8 cellular contexts compared by ENCODE assay signal in genomic region chr9:92292338-92293074, GRCh38. TPM values are rescaled to one million over a fixed set of nuclear protein-coding genes. Genes with fewer than 3 reads are reported as not detected.
DNase-seq lines count a peak whose midpoint lies in the region; ATAC-seq and TF ChIP-seq lines count a peak whose summit lies in the region.

No MANE protein-coding gene starts in this region.

- POLR2A ChIA-PET in activated CD4-positive, alpha-beta T cell treated with anti-CD3 and anti-CD28 coated beads, Interleukin-2, amount 10 ng/mL, durations not matched to agents 7 days and 5 days (lab: Charles Lee), result no interaction called here

- peak overlapping the region; percentile 94 for H3K4me3 Mint-ChIP-seq in activated CD4-positive, alpha-beta T cell treated with anti-CD3 and anti-CD28 coated beads, Interleukin-2, amount 10 ng/mL, durations not matched to agents 7 days and 5 days

- CTCF ChIA-PET in activated CD4-positive, alpha-beta T cell treated with anti-CD3 and anti-CD28 coated beads, Interleukin-2, amount 10 ng/mL, durations not matched to agents 7 days and 5 days (lab: Charles Lee), result no interaction called here

- no peaks in the 10 kb centered on the region for H3K27me3 Mint-ChIP-seq in activated CD4-positive, alpha-beta T cell treated with anti-CD3 and anti-CD28 coated beads, Interleukin-2, amount 10 ng/mL, durations not matched to agents 7 days and 5 days

- H3K4me1 ChIP-seq in foreskin keratinocyte, result peaks cover 16% of the 10 kb centered on the region

- ATAC-seq in foreskin keratinocyte, result peak; percentile 30
- no peak for ATAC-seq in GM18868 (IDR thresholded peaks at IDR 0.05; ENCODE audit: unreplicated experiment)
- no peak for ATAC-seq in GM18867 (IDR thresholded peaks at IDR 0.05; ENCODE audit: unreplicated experiment)

- peaks cover 71% of the 10 kb centered on the region for H3K4me1 Mint-ChIP-seq in activated CD4-positive, alpha-beta T cell treated with anti-CD3 and anti-CD28 coated beads, Interleukin-2, amount 10 ng/mL, durations not matched to agents 7 days and 5 days

- H3K27ac ChIP-seq in foreskin keratinocyte (peak overlapping the region; percentile 62), skin epidermis (peak overlapping the region in 14 of 21 experiments; percentile 72 to 91 (median 79))

- peaks cover 47% of the 10 kb centered on the region for H3K36me3 Mint-ChIP-seq in activated CD4-positive, alpha-beta T cell treated with anti-CD3 and anti-CD28 coated beads, Interleukin-2, amount 10 ng/mL, durations not matched to agents 7 days and 5 days (ENCODE audit: low read depth)

- H3K27ac Mint-ChIP-seq in activated CD4-positive, alpha-beta T cell treated with anti-CD3 and anti-CD28 coated beads, Interleukin-2, amount 10 ng/mL, durations not matched to agents 7 days and 5 days, result peak overlapping the region; percentile 98

- DNase-seq in activated CD4-positive, alpha-beta T cell treated with anti-CD3 and anti-CD28 coated beads, Interleukin-2, amount 10 ng/mL, durations not matched to agents 7 days and 5 days, result no peak
- no peak for DNase-seq in activated CD4-positive, alpha-beta T cell treated with anti-CD3 and anti-CD28 coated beads for 1 hour
- DNase-seq in SW480 (ENCODE audit: low spot score), result peak; percentile 36
- peak in 1 of 2 donors; percentile 32 for DNase-seq in foreskin keratinocyte
- no peak for DNase-seq in GM13977 (ENCODE audit: low spot score)

- TF ChIP-seq CTCF in foreskin keratinocyte (conservative IDR thresholded peaks at IDR 0.05), result no peak
- no peak for TF ChIP-seq CTCF in GM13977 (IDR thresholded peaks at IDR 0.05; ENCODE audit: extremely low read depth, insufficient read depth, missing control alignments)

- peak overlapping the region; percentile 58 to 84 (median 71) for H3K4me3 ChIP-seq in skin epidermis

- in situ Hi-C loops in GM13977 (cut with MboI; ENCODE audit: low pct_unique_long_range_greater_than_20kb, low sequenced_read_pairs, unreplicated experiment), result no loop called here

- H3K9me3 Mint-ChIP-seq in activated CD4-positive, alpha-beta T cell treated with anti-CD3 and anti-CD28 coated beads, Interleukin-2, amount 10 ng/mL, durations not matched to agents 7 days and 5 days, result no peaks in the 10 kb centered on the region

- H3K27me3 ChIP-seq in foreskin keratinocyte, result no peaks in the 10 kb centered on the region

RNA-seq across cellular contexts. Expression of gene IARS1, which starts 1.0 kb away (rescaled TPM):
- 100 to 1,000 TPM; 123 to 128 TPM for total RNA-seq in activated CD4-positive, alpha-beta T cell treated with anti-CD3 and anti-CD28 coated beads, Interleukin-2, amount 10 ng/mL, durations not matched to agents 7 days and 5 days
- 197 and 229 TPM in 2 replicates for total RNA-seq in foreskin keratinocyte
- polyA plus RNA-seq in foreskin keratinocyte, result 69.4 and 70.2 TPM in 2 replicates

RNA-seq across cellular contexts. Expression of gene NOL8, which starts 32.6 kb away (rescaled TPM):
- total RNA-seq in activated CD4-positive, alpha-beta T cell treated with anti-CD3 and anti-CD28 coated beads, Interleukin-2, amount 10 ng/mL, durations not matched to agents 7 days and 5 days, result 10 to 100 TPM; 58.0 to 73.0 TPM
- 32.7 and 33.0 TPM in 2 replicates for total RNA-seq in foreskin keratinocyte
- 15.2 and 16.8 TPM in 2 replicates for polyA plus RNA-seq in foreskin keratinocyte

RNA-seq across cellular contexts. Expression of gene CENPP, which starts 33.2 kb away (rescaled TPM):
- total RNA-seq in activated CD4-positive, alpha-beta T cell treated with anti-CD3 and anti-CD28 coated beads, Interleukin-2, amount 10 ng/mL, durations not matched to agents 7 days and 5 days, result 10 to 100 TPM; 23.3 to 31.6 TPM
- total RNA-seq in foreskin keratinocyte, result 7.4 and 9.8 TPM in 2 replicates
- polyA plus RNA-seq in foreskin keratinocyte, result 4.7 and 8.1 TPM in 2 replicates
